9 cellular contexts compared by ENCODE assay signal in the genomic region with DNA sequence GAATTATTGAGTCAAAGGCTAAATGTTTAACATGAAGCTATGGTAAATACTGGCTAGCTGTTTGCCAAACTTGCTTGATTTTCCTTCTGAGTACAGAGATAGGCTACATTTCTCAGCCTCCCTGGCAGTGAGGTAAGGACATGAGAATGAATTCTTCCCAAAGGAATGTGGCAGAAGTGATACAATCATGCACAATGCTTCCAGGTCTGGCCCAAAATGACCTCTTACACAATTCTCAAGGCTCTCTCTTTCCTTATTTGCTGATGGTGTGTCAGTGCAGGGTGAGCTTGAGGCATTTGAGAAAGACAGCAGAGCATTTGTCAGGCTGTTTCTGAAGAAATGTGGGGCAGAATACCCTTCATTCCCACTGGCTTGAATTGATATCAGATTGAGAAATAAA.
DNase-seq lines count a peak whose midpoint lies in the region; ATAC-seq and TF ChIP-seq lines count a peak whose summit lies in the region.
"Had no signal": no experiment of that assay in that cellular context is flagged by ENCODE, and none has a peak within 500 bp of the region (broad histone marks: within the 10 kb centered on the region; RNA-seq: fewer than 3 reads in every experiment).

No MANE protein-coding gene starts in this region.

- H3K9me3 Mint-ChIP-seq in activated T-cell treated with anti-CD3 and anti-CD28 coated beads, Interleukin-2, amount 50 U/mL, for 72 hours, result no peaks in the 10 kb centered on the region

- no peak for TF ChIP-seq CTCF in foreskin fibroblast (IDR thresholded peaks at IDR 0.05; ENCODE audit: low read depth, low read length)
- TF ChIP-seq CTCF in upper lobe of right lung (IDR thresholded peaks at IDR 0.05), result no peak
- no peak for TF ChIP-seq CTCF in esophagus muscularis mucosa (IDR thresholded peaks at IDR 0.05)

- H3K4me3 ChIP-seq in foreskin fibroblast (ENCODE audit: low read depth in 1 of 2, low read length in 2 of 2) (no peak overlapping the region), upper lobe of right lung (no peak overlapping the region), esophagus muscularis mucosa (no peak overlapping the region)

- DNase-seq in HCEC 1CT (peak; percentile 97), SW 1271 (lab: John Stamatoyannopoulos, UW) (peak; percentile 24 to 29), foreskin fibroblast (peak; percentile 91 to 94), upper lobe of right lung (no peak), esophagus muscularis mucosa (ENCODE audit: extremely low spot score) (no peak), NCI-H1092 treated with DMSO at 0.1 percent for 48 hours (lab: John Stamatoyannopoulos, UW) (no peak)
- no peak for DNase-seq in activated T-cell treated with anti-CD3 and anti-CD28 coated beads, Interleukin-2, amount 50 U/mL, for 72 hours
- DNase-seq: DMS79 treated with DMSO at 0.1 percent for 48 hours, T-helper 9 cell had no signal

- no peaks in the 10 kb centered on the region for H3K9me3 ChIP-seq in upper lobe of right lung
- no peaks in the 10 kb centered on the region for H3K9me3 ChIP-seq in esophagus muscularis mucosa

- peak; percentile 47 for ATAC-seq in upper lobe of right lung
- ATAC-seq in activated T-cell treated with anti-CD3 and anti-CD28 coated beads, Interleukin-2, amount 50 U/mL, for 72 hours (replicated peaks in 1 of 2), result no peak

- H3K4me1 ChIP-seq in upper lobe of right lung (no peaks in the 10 kb centered on the region), esophagus muscularis mucosa (no peaks in the 10 kb centered on the region)

- TF ChIP-seq POLR2A in esophagus muscularis mucosa (IDR thresholded peaks at IDR 0.05; ENCODE audit: low read depth), result no peak

- no peak for TF ChIP-seq EP300 in esophagus muscularis mucosa (IDR thresholded peaks at IDR 0.05)

- no peak overlapping the region for H3K27ac Mint-ChIP-seq in activated T-cell treated with anti-CD3 and anti-CD28 coated beads, Interleukin-2, amount 50 U/mL, for 72 hours

- no peak overlapping the region for H3K27ac ChIP-seq in upper lobe of right lung
- no peak overlapping the region for H3K27ac ChIP-seq in esophagus muscularis mucosa (replicated peaks in 1 of 4)

- no peaks in the 10 kb centered on the region for H3K36me3 Mint-ChIP-seq in activated T-cell treated with anti-CD3 and anti-CD28 coated beads, Interleukin-2, amount 50 U/mL, for 72 hours (ENCODE audit: insufficient read depth in 2 of 2)

- intact Hi-C loops in upper lobe of right lung (cut with DNase I), result no loop called here
- intact Hi-C loops in esophagus muscularis mucosa (cut with DNase I), result no loop called here

- no peaks in the 10 kb centered on the region for H3K36me3 ChIP-seq in upper lobe of right lung
- no peaks in the 10 kb centered on the region for H3K36me3 ChIP-seq in esophagus muscularis mucosa

- no peaks in the 10 kb centered on the region for H3K27me3 Mint-ChIP-seq in activated T-cell treated with anti-CD3 and anti-CD28 coated beads, Interleukin-2, amount 50 U/mL, for 72 hours (ENCODE audit: low read depth)

- no peaks in the 10 kb centered on the region for H3K27me3 ChIP-seq in upper lobe of right lung
- H3K27me3 ChIP-seq in esophagus muscularis mucosa, result no peaks in the 10 kb centered on the region

- no peaks in the 10 kb centered on the region for H3K4me1 Mint-ChIP-seq in activated T-cell treated with anti-CD3 and anti-CD28 coated beads, Interleukin-2, amount 50 U/mL, for 72 hours (ENCODE audit: low read depth)

- no peak overlapping the region for H3K4me3 Mint-ChIP-seq in activated T-cell treated with anti-CD3 and anti-CD28 coated beads, Interleukin-2, amount 50 U/mL, for 72 hours

Comparison
In these comparisons a context has a peak if more than half of its experiments do, and no peak if none do; other contexts are left out.
1. DNase-seq: peak in HCEC 1CT (single experiment), SW 1271 (2 of 2) and foreskin fibroblast (2 of 2); none in upper lobe of right lung (single experiment), esophagus muscularis mucosa (single experiment), activated T-cell treated with anti-CD3 and anti-CD28 coated beads, Interleukin-2, amount 50 U/mL, for 72 hours (0 of 2) and NCI-H1092 treated with DMSO at 0.1 percent for 48 hours (single experiment).